Comparison of ENCODE assay signal across 18 cellular contexts in the genomic region with DNA sequence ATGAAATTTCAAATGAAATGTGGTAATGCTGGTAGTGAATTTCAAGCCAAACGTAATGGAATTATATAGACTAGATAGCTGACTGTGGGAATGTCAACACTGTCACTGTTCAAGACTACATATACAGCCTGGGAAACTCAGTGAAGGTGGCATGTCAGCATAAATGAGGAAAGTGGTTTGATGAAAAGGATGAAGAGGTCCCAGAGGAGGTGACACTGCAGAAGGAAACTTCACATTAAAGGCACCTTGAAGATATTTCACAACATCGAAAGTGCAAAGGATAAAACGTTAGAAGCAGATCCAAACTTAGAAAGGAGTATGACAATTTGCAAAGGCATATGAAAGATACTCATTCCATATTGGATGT. TPM values are rescaled to one million over a fixed set of nuclear protein-coding genes. Genes with fewer than 3 reads are reported as not detected.
DNase-seq lines count a peak whose midpoint lies in the region; ATAC-seq and TF ChIP-seq lines count a peak whose summit lies in the region.
"Had no signal": no experiment of that assay in that cellular context is flagged by ENCODE, and none has a peak within 500 bp of the region (broad histone marks: within the 10 kb centered on the region; RNA-seq: fewer than 3 reads in every experiment).

No MANE protein-coding gene starts in this region.

- H3F3A ChIP-seq in PC-9 (ENCODE audit: insufficient read depth, low read depth) = peaks cover 44% of the 10 kb centered on the region

- H3K4me2 ChIP-seq in PC-9 = peak overlapping the region; percentile 60

- no peaks in the 10 kb centered on the region for H3K36me3 ChIP-seq in left ventricle myocardium inferior
- H3K36me3 ChIP-seq in PC-9 (ENCODE audit: low read depth) = no peaks in the 10 kb centered on the region
- H3K36me3 ChIP-seq: sigmoid colon, stomach, upper lobe of left lung had no signal

- H3K36me3 Mint-ChIP-seq in stimulated activated effector memory CD8-positive, alpha-beta T cell treated with anti-CD3 and anti-CD28 coated beads, Interleukin-12 subunit alpha, Interleukin-12 subunit beta, amount 100 ng/mL, for 72 hours = peaks cover 13% of the 10 kb centered on the region

- H3K4me3 Mint-ChIP-seq in stimulated activated effector memory CD8-positive, alpha-beta T cell treated with anti-CD3 and anti-CD28 coated beads, Interleukin-12 subunit alpha, Interleukin-12 subunit beta, amount 100 ng/mL, for 72 hours = no peak overlapping the region
- H3K4me3 Mint-ChIP-seq: activated T-helper 1 cell treated with anti-CD3 and anti-CD28 coated beads, Interleukin-12 subunit alpha, Interleukin-12 subunit beta, Interleukin-2, Interleukin-4 antibody, amounts not matched to agents 30 ng/mL and 10 ng/mL and 1 ng/mL, durations not matched to agents 14 hours and 24 hours and 36 hours had no signal

- H3K4me3 ChIP-seq in left ventricle myocardium inferior (no peak overlapping the region), PC-9 (no peak overlapping the region), right cardiac atrium (ENCODE audit: low read length) (no peak overlapping the region)
- H3K4me3 ChIP-seq: mucosa of descending colon, sigmoid colon, stomach, upper lobe of left lung had no signal

- ATAC-seq in left cardiac atrium (no peak), right cardiac atrium (no peak), GM18861 (IDR thresholded peaks at IDR 0.05; ENCODE audit: unreplicated experiment) (no peak)
- ATAC-seq in stimulated activated effector memory CD8-positive, alpha-beta T cell treated with anti-CD3 and anti-CD28 coated beads, Interleukin-12 subunit alpha, Interleukin-12 subunit beta, amount 100 ng/mL, for 72 hours = no peak
- ATAC-seq: left colon, mucosa of descending colon had no signal

- WGBS in right cardiac atrium = 51% methylated on average over 3 of the region's 3 CpGs

- intact Hi-C loops in left ventricle myocardium inferior (cut with micrococcal nuclease) (no loop called here), left cardiac atrium (cut with DNase I) (no loop called here), PC-9 (cut with micrococcal nuclease; ENCODE audit: unreplicated experiment) (no loop called here), right cardiac atrium (cut with DNase I) (no loop called here)

- BruUV-seq in PC-9 (replicated peaks; lab: Mats Ljungman, UMichigan) = no TSS peak

- H3K4me1 ChIP-seq in left ventricle myocardium inferior (peaks cover 98% of the 10 kb centered on the region), PC-9 (replicated peaks; ENCODE audit: insufficient read depth) (peaks cover 70% of the 10 kb centered on the region), right cardiac atrium (ENCODE audit: control insufficient read depth, insufficient read depth, low read length) (peaks cover 41% of the 10 kb centered on the region)

- H3K9me3 Mint-ChIP-seq in stimulated activated effector memory CD8-positive, alpha-beta T cell treated with anti-CD3 and anti-CD28 coated beads, Interleukin-12 subunit alpha, Interleukin-12 subunit beta, amount 100 ng/mL, for 72 hours = no peaks in the 10 kb centered on the region
- H3K9me3 Mint-ChIP-seq: activated T-helper 1 cell treated with anti-CD3 and anti-CD28 coated beads, Interleukin-12 subunit alpha, Interleukin-12 subunit beta, Interleukin-2, Interleukin-4 antibody, amounts not matched to agents 30 ng/mL and 10 ng/mL and 1 ng/mL, durations not matched to agents 14 hours and 24 hours and 36 hours had no signal

- H3K9me3 ChIP-seq in left ventricle myocardium inferior (replicated peaks) = no peaks in the 10 kb centered on the region
- no peaks in the 10 kb centered on the region for H3K9me3 ChIP-seq in PC-9 (ENCODE audit: insufficient read depth, low read depth)
- H3K9me3 ChIP-seq in right cardiac atrium (ENCODE audit: control insufficient read depth, low read length) = no peaks in the 10 kb centered on the region
- H3K9me3 ChIP-seq: mucosa of descending colon, sigmoid colon, stomach, upper lobe of left lung had no signal

- TF ChIP-seq CTCF in left ventricle myocardium inferior (IDR thresholded peaks at IDR 0.05; ENCODE audit: borderline replicate concordance) (no peak), PC-9 (conservative IDR thresholded peaks at IDR 0.05) (no peak)

- peaks cover 88% of the 10 kb centered on the region for H3K4me1 Mint-ChIP-seq in stimulated activated effector memory CD8-positive, alpha-beta T cell treated with anti-CD3 and anti-CD28 coated beads, Interleukin-12 subunit alpha, Interleukin-12 subunit beta, amount 100 ng/mL, for 72 hours

- peaks cover 88% of the 10 kb centered on the region for H3K79me2 ChIP-seq in PC-9 (ENCODE audit: low read depth)

- no peak overlapping the region for H2AFZ ChIP-seq in PC-9

- peaks cover 25% of the 10 kb centered on the region for H4K20me1 ChIP-seq in PC-9 (ENCODE audit: insufficient read depth)

- POLR2A ChIA-PET in PC-9 (lab: Charles Lee; ENCODE audit: unreplicated experiment) = interaction anchor here (0.5 kb wide), 1 partner anchor 10 kb away, joined by 3 read pairs; no protein-coding TSS in a partner anchor

- H3K27ac ChIP-seq in left ventricle myocardium inferior (replicated peaks) (peak overlapping the region; percentile 83), PC-9 (peak overlapping the region; percentile 83), right cardiac atrium (ENCODE audit: low read length) (peak overlapping the region; percentile 42)
- H3K27ac ChIP-seq: upper lobe of left lung had no signal

- peak overlapping the region; percentile 11 for H3K27ac Mint-ChIP-seq in stimulated activated effector memory CD8-positive, alpha-beta T cell treated with anti-CD3 and anti-CD28 coated beads, Interleukin-12 subunit alpha, Interleukin-12 subunit beta, amount 100 ng/mL, for 72 hours
- H3K27ac Mint-ChIP-seq: activated T-helper 1 cell treated with anti-CD3 and anti-CD28 coated beads, Interleukin-12 subunit alpha, Interleukin-12 subunit beta, Interleukin-2, Interleukin-4 antibody, amounts not matched to agents 30 ng/mL and 10 ng/mL and 1 ng/mL, durations not matched to agents 14 hours and 24 hours and 36 hours had no signal

- DNase-seq in left ventricle myocardium inferior (no peak), left cardiac atrium (no peak), PC-9 (no peak), right cardiac atrium (no peak), putamen (ENCODE audit: low spot score) (no peak), HPDE6-E6E7 (ENCODE audit: extremely low spot score) (no peak)
- no peak for DNase-seq in stimulated activated effector memory CD8-positive, alpha-beta T cell treated with anti-CD3 and anti-CD28 coated beads, Interleukin-12 subunit alpha, Interleukin-12 subunit beta, amount 100 ng/mL, for 72 hours (ENCODE audit: low spot score in 2 of 2)
- DNase-seq: EL, foreskin melanocyte, left colon, mucosa of descending colon, occipital lobe, sigmoid colon, stomach, T-helper 9 cell, upper lobe of left lung had no signal

- CTCF ChIA-PET in PC-9 (lab: Charles Lee) = no interaction called here

- H3K27me3 ChIP-seq in left ventricle myocardium inferior (ENCODE audit: low read depth) = no peaks in the 10 kb centered on the region
- H3K27me3 ChIP-seq in PC-9 (ENCODE audit: insufficient read depth, low read depth) = no peaks in the 10 kb centered on the region
- H3K27me3 ChIP-seq in right cardiac atrium (ENCODE audit: control insufficient read depth, insufficient read depth) = no peaks in the 10 kb centered on the region
- H3K27me3 ChIP-seq: sigmoid colon, stomach, upper lobe of left lung had no signal

- no peaks in the 10 kb centered on the region for H3K9me2 ChIP-seq in PC-9 (ENCODE audit: insufficient read depth)

RNA-seq across cellular contexts. Expression of a gene that starts 25.7 kb away (rescaled TPM):
- total RNA-seq in left ventricle myocardium inferior = 215 TPM
- 100 to 1,000 TPM; 154 to 219 TPM for total RNA-seq in left cardiac atrium
- 62.6 and 70.6 TPM in 2 replicates for total RNA-seq in PC-9 (2021)
- 100 to 1,000 TPM; 192 to 221 (median 216) TPM for total RNA-seq in right cardiac atrium
- 129 TPM for polyA plus RNA-seq in right cardiac atrium
